13 cellular contexts compared by ENCODE assay signal in genomic region chr16:80554037-80554436, GRCh38. TPM values are rescaled to one million over a fixed set of nuclear protein-coding genes. Genes with fewer than 3 reads are reported as not detected.
DNase-seq lines count a peak whose midpoint lies in the region; ATAC-seq lines count a peak whose summit lies in the region.
"Had no signal": no experiment of that assay in that cellular context is flagged by ENCODE, and none has a peak within 500 bp of the region (broad histone marks: within the 10 kb centered on the region; RNA-seq: fewer than 3 reads in every experiment).

No MANE protein-coding gene starts in this region.

- H3K27me3 Mint-ChIP-seq in activated CD8-positive, alpha-beta memory T cell treated with anti-CD3 and anti-CD28 coated beads, Interleukin-2, amount 10 ng/mL, durations not matched to agents 7 days and 5 days: no peaks in the 10 kb centered on the region
- H3K27me3 Mint-ChIP-seq: CD4-positive, alpha-beta memory T cell had no signal

- H3K9me3 Mint-ChIP-seq in activated CD8-positive, alpha-beta memory T cell treated with anti-CD3 and anti-CD28 coated beads, Interleukin-2, amount 10 ng/mL, durations not matched to agents 7 days and 5 days (ENCODE audit: low read depth): no peaks in the 10 kb centered on the region
- H3K9me3 Mint-ChIP-seq: CD4-positive, alpha-beta memory T cell; HFFc6 had no signal

- peak; percentile 61 for ATAC-seq in activated CD8-positive, alpha-beta memory T cell treated with anti-CD3 and anti-CD28 coated beads, Interleukin-2, amount 10 ng/mL, durations not matched to agents 7 days and 5 days
- no peak for ATAC-seq in GM18867 (IDR thresholded peaks at IDR 0.05; ENCODE audit: unreplicated experiment)
- ATAC-seq in HG02852 (IDR thresholded peaks at IDR 0.05; ENCODE audit: unreplicated experiment): no peak

- no peak overlapping the region for H3K4me3 Mint-ChIP-seq in activated CD8-positive, alpha-beta memory T cell treated with anti-CD3 and anti-CD28 coated beads, Interleukin-2, amount 10 ng/mL, durations not matched to agents 7 days and 5 days
- H3K4me3 Mint-ChIP-seq: CD4-positive, alpha-beta memory T cell; HFFc6 had no signal

- DNase-seq in activated CD8-positive, alpha-beta memory T cell treated with anti-CD3 and anti-CD28 coated beads, Interleukin-2, amount 10 ng/mL, durations not matched to agents 7 days and 5 days: no peak
- DNase-seq in activated CD8-positive, alpha-beta memory T cell treated with anti-CD3 and anti-CD28 coated beads for 24 hours: no peak
- DNase-seq in DMS53 treated with DMSO at 0.1 percent for 48 hours (lab: John Stamatoyannopoulos, UW; ENCODE audit: unreplicated experiment) (peak; percentile 4), MV-4-11 (lab: John Stamatoyannopoulos, UW) (peak; percentile 7), cerebellum (ENCODE audit: low spot score) (peak; percentile 84), Kasumi-1 (lab: John Stamatoyannopoulos, UW) (no peak)
- DNase-seq: CD4-positive, alpha-beta memory T cell; DND-41; HCEC 1CT; HFFc6 had no signal

- H3K4me1 Mint-ChIP-seq in activated CD8-positive, alpha-beta memory T cell treated with anti-CD3 and anti-CD28 coated beads, Interleukin-2, amount 10 ng/mL, durations not matched to agents 7 days and 5 days: peaks cover 25% of the 10 kb centered on the region

- CTCF ChIA-PET in activated CD8-positive, alpha-beta memory T cell treated with anti-CD3 and anti-CD28 coated beads, Interleukin-2, amount 10 ng/mL, durations not matched to agents 7 days and 5 days (lab: Charles Lee): interaction anchor here (0.9 to 2.2 kb wide), 5 partner anchors 10 to 270 kb away, joined by 3 to 12 read pairs (median 4); no protein-coding TSS in a partner anchor

- no peaks in the 10 kb centered on the region for H3K36me3 Mint-ChIP-seq in activated CD8-positive, alpha-beta memory T cell treated with anti-CD3 and anti-CD28 coated beads, Interleukin-2, amount 10 ng/mL, durations not matched to agents 7 days and 5 days
- H3K36me3 Mint-ChIP-seq: CD4-positive, alpha-beta memory T cell had no signal

- H3K27ac Mint-ChIP-seq in activated CD8-positive, alpha-beta memory T cell treated with anti-CD3 and anti-CD28 coated beads, Interleukin-2, amount 10 ng/mL, durations not matched to agents 7 days and 5 days: peak overlapping the region; percentile 50
- H3K27ac Mint-ChIP-seq: HFFc6 had no signal

RNA-seq across cellular contexts. Expression of gene DYNLRB2, which starts 13.2 kb away (rescaled TPM):
- total RNA-seq in activated CD8-positive, alpha-beta memory T cell treated with anti-CD3 and anti-CD28 coated beads, Interleukin-2, amount 10 ng/mL, durations not matched to agents 7 days and 5 days: under 1 TPM in 1 of 2 experiments, not detected in 1; 0.76 TPM
- total RNA-seq in cerebellum: 2.1 TPM
- total RNA-seq: A673 had no signal

Comparison
In these comparisons a context has a peak if more than half of its experiments do, and no peak if none do; other contexts are left out.
1. DNase-seq: peak in DMS53 treated with DMSO at 0.1 percent for 48 hours (single experiment), MV-4-11 (single experiment) and cerebellum (single experiment); none in activated CD8-positive, alpha-beta memory T cell treated with anti-CD3 and anti-CD28 coated beads, Interleukin-2, amount 10 ng/mL, durations not matched to agents 7 days and 5 days (single experiment), activated CD8-positive, alpha-beta memory T cell treated with anti-CD3 and anti-CD28 coated beads for 24 hours (single experiment) and Kasumi-1 (0 of 2).